24 cellular contexts compared by ENCODE assay signal in genomic region chr1:234503193-234504050, GRCh38. TPM values are rescaled to one million over a fixed set of nuclear protein-coding genes. Genes with fewer than 3 reads are reported as not detected.
A peak's percentile ranks its signal among the peaks of the same experiment; 100 is the strongest.
DNase-seq lines count a peak whose midpoint lies in the region; ATAC-seq, FAIRE-seq and TF ChIP-seq lines count a peak whose summit lies in the region.
"Had no signal": no experiment of that assay in that cellular context is flagged by ENCODE, and none has a peak within 500 bp of the region (broad histone marks: within the 10 kb centered on the region; RNA-seq: fewer than 3 reads in every experiment).

No MANE protein-coding gene starts in this region.

- peaks cover 6% of the 10 kb centered on the region for H3K9me3 Mint-ChIP-seq in stimulated activated effector memory CD8-positive, alpha-beta T cell treated with anti-CD3 and anti-CD28 coated beads, Interleukin-12 subunit alpha, Interleukin-12 subunit beta, amount 100 ng/mL, for 72 hours
- H3K9me3 Mint-ChIP-seq: effector memory CD8-positive, alpha-beta T cell; memory B cell had no signal

- H3K79me2 ChIP-seq in PC-9 (ENCODE audit: low read depth): no peaks in the 10 kb centered on the region
- H3K79me2 ChIP-seq: hepatocyte had no signal

- H3K4me1 Mint-ChIP-seq in stimulated activated effector memory CD8-positive, alpha-beta T cell treated with anti-CD3 and anti-CD28 coated beads, Interleukin-12 subunit alpha, Interleukin-12 subunit beta, amount 100 ng/mL, for 72 hours: peaks cover 59% of the 10 kb centered on the region

- H3K27me3 ChIP-seq in PC-9 (ENCODE audit: insufficient read depth, low read depth): no peaks in the 10 kb centered on the region
- no peaks in the 10 kb centered on the region for H3K27me3 ChIP-seq in gastroesophageal sphincter
- H3K27me3 ChIP-seq: hepatocyte, SJSA1 had no signal

- no peaks in the 10 kb centered on the region for H3K9me2 ChIP-seq in PC-9 (ENCODE audit: insufficient read depth)

- 36 to 69% methylated on average over 4 of the region's 4 CpGs for WGBS in gastroesophageal sphincter (ENCODE audit: low coverage in 1 of 2), 2 donors

- peak overlapping the region; percentile 24 for H3K27ac Mint-ChIP-seq in stimulated activated effector memory CD8-positive, alpha-beta T cell treated with anti-CD3 and anti-CD28 coated beads, Interleukin-12 subunit alpha, Interleukin-12 subunit beta, amount 100 ng/mL, for 72 hours
- H3K27ac Mint-ChIP-seq: effector memory CD8-positive, alpha-beta T cell; memory B cell; naive thymus-derived CD8-positive, alpha-beta T cell; progenitor cell of endocrine pancreas had no signal

- peaks cover 43% of the 10 kb centered on the region for H3F3A ChIP-seq in PC-9 (ENCODE audit: insufficient read depth, low read depth)

- peak overlapping the region; percentile 76 for H3K4me2 ChIP-seq in PC-9
- H3K4me2 ChIP-seq: hepatocyte had no signal

- H3K36me3 ChIP-seq in PC-9 (ENCODE audit: low read depth) (no peaks in the 10 kb centered on the region), gastroesophageal sphincter (no peaks in the 10 kb centered on the region)
- H3K36me3 ChIP-seq: SJSA1 had no signal

- peak; percentile 38 for FAIRE-seq in D721Med (lab: Jason Lieb, UNC)
- FAIRE-seq: HTR-8/SVneo, keratinocyte had no signal

- H3K9me3 ChIP-seq in PC-9 (ENCODE audit: insufficient read depth, low read depth) (peaks cover 5% of the 10 kb centered on the region; the same call in 1 of the 2 replicates), gastroesophageal sphincter (no peaks in the 10 kb centered on the region)
- H3K9me3 ChIP-seq: SJSA1 had no signal

- POLR2A ChIA-PET in PC-9 (lab: Charles Lee; ENCODE audit: unreplicated experiment): interaction anchor here (0.5 to 0.6 kb wide), 4 partner anchors 28 to 965 kb away, joined by 3 to 15 read pairs (median 10); no protein-coding TSS in a partner anchor

- DNase-seq in D721Med (ENCODE audit: insufficient read length, low spot score): no peak
- DNase-seq in PC-9: no peak
- no peak for DNase-seq in stimulated activated effector memory CD8-positive, alpha-beta T cell treated with anti-CD3 and anti-CD28 coated beads, Interleukin-12 subunit alpha, Interleukin-12 subunit beta, amount 100 ng/mL, for 72 hours (ENCODE audit: low spot score in 2 of 2)
- DNase-seq in GOT3 (lab: John Stamatoyannopoulos, UW): no peak
- DNase-seq in T1000 (lab: John Stamatoyannopoulos, UW): no peak
- DNase-seq: activated B cell treated with CpG ODN at 0.5 μM for 24 hours; AML-193; amygdala; COR-L47; effector memory CD8-positive, alpha-beta T cell; naive thymus-derived CD8-positive, alpha-beta T cell; NCI-H1417; NCI-H69; stimulated activated CD4-positive, alpha-beta T cell treated with anti-CD3 and anti-CD28 coated beads, Interleukin-15, amount 100 ng/mL, for 24 hours; stimulated activated naive CD8-positive, alpha-beta T cell treated with anti-CD3 and anti-CD28 coated beads, Interleukin-15, Interleukin-2, amounts not matched to agents 100 U/mL and 50 U/mL, for 24 hours had no signal

- TF ChIP-seq POLR2A in gastroesophageal sphincter (IDR thresholded peaks at IDR 0.05): no peak

- ATAC-seq in gastroesophageal sphincter (no peak), HG03025 (IDR thresholded peaks at IDR 0.05; ENCODE audit: low FRiP score, unreplicated experiment) (no peak), HG03135 (IDR thresholded peaks at IDR 0.05; ENCODE audit: unreplicated experiment) (no peak)
- no peak for ATAC-seq in stimulated activated effector memory CD8-positive, alpha-beta T cell treated with anti-CD3 and anti-CD28 coated beads, Interleukin-12 subunit alpha, Interleukin-12 subunit beta, amount 100 ng/mL, for 72 hours
- ATAC-seq: effector memory CD8-positive, alpha-beta T cell; naive thymus-derived CD8-positive, alpha-beta T cell; stimulated activated naive CD8-positive, alpha-beta T cell treated with anti-CD3 and anti-CD28 coated beads, Interleukin-15, Interleukin-2, amounts not matched to agents 100 U/mL and 50 U/mL, for 24 hours had no signal

- H3K4me3 Mint-ChIP-seq in stimulated activated effector memory CD8-positive, alpha-beta T cell treated with anti-CD3 and anti-CD28 coated beads, Interleukin-12 subunit alpha, Interleukin-12 subunit beta, amount 100 ng/mL, for 72 hours: no peak overlapping the region
- H3K4me3 Mint-ChIP-seq: activated B cell treated with CpG ODN at 0.5 μM for 24 hours; effector memory CD8-positive, alpha-beta T cell; memory B cell; naive thymus-derived CD8-positive, alpha-beta T cell had no signal

- peaks cover 8% of the 10 kb centered on the region for H3K36me3 Mint-ChIP-seq in stimulated activated effector memory CD8-positive, alpha-beta T cell treated with anti-CD3 and anti-CD28 coated beads, Interleukin-12 subunit alpha, Interleukin-12 subunit beta, amount 100 ng/mL, for 72 hours
- H3K36me3 Mint-ChIP-seq: memory B cell; naive thymus-derived CD8-positive, alpha-beta T cell had no signal

- no peak for TF ChIP-seq CTCF in D721Med (IDR thresholded peaks at IDR 0.05; ENCODE audit: insufficient read depth, missing control alignments)
- no peak for TF ChIP-seq CTCF in PC-9 (conservative IDR thresholded peaks at IDR 0.05)
- no peak for TF ChIP-seq CTCF in gastroesophageal sphincter (IDR thresholded peaks at IDR 0.05)

- H3K27ac ChIP-seq in PC-9 (peak overlapping the region; percentile 99), gastroesophageal sphincter (peak overlapping the region; percentile 49 to 88 (median 58))
- H3K27ac ChIP-seq: hepatocyte, SJSA1 had no signal

- H4K20me1 ChIP-seq in PC-9 (ENCODE audit: insufficient read depth): no peaks in the 10 kb centered on the region

- no TSS peak for BruUV-seq in PC-9 (replicated peaks; lab: Mats Ljungman, UMichigan)

- H2AFZ ChIP-seq in PC-9: no peak overlapping the region
- H2AFZ ChIP-seq: hepatocyte had no signal

- CTCF ChIA-PET in PC-9 (lab: Charles Lee): interaction anchor here (0.6 kb wide), 1 partner anchor 19 kb away, joined by 5 read pairs; no protein-coding TSS in a partner anchor

- H3K4me1 ChIP-seq in PC-9 (replicated peaks; ENCODE audit: insufficient read depth) (peaks cover 94% of the 10 kb centered on the region), gastroesophageal sphincter (peaks cover 0 to 44% (median 13%) of the 10 kb centered on the region in 3 donors)

- intact Hi-C loops in PC-9 (cut with micrococcal nuclease; ENCODE audit: unreplicated experiment): no loop called here

- H3K4me3 ChIP-seq in PC-9: no peak overlapping the region
- no peak overlapping the region for H3K4me3 ChIP-seq in gastroesophageal sphincter
- H3K4me3 ChIP-seq: hepatocyte, SJSA1 had no signal

- TF ChIP-seq EP300 in gastroesophageal sphincter (IDR thresholded peaks at IDR 0.05): no peak

RNA-seq across cellular contexts. Expression of gene TARBP1, which starts 24.4 kb away (rescaled TPM):
- total RNA-seq in PC-9 (2021): 47.3 and 61.1 TPM in 2 replicates
- total RNA-seq in gastroesophageal sphincter: 1 to 10 TPM; 6.7 to 9.6 (median 8.7) TPM
